ENCODE assay signal across 9 cellular contexts in the genomic region with DNA sequence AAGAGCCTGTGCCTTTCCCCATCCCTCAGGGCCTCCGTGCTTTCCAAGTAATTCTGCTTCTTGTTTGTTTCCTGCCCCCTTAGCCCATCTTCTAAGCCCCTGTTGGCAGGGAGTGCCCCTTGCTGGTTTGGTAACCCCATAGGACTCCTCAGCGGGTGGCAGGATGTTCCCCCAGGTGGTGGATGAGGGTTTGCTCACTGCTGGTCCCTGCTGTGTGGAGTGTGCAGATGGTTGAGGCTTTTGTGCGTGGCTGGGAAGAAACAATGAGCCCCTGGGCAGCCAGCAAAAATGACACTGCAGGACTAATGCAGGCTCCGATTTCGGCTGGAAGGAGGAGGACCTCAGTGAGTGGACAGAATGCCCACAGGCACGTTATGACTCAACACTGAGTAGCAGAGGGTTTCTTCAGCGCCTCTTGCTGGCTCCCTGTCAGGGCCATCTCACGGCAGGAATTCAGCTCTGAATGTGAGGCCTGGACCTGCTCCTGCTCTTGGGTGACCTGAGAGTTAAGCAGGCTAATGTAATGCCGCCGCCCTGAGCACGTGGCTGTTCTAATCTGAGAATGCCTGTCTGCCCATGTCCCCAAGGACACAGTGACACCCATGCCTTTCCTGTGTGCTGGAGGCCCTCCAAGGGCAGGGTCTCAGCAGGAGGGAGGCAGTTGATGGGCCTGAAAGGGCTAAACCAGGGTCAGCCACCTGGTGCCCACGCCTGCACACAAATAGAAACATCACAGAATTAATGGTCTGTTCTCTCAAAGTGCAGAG. TPM values are rescaled to one million over a fixed set of nuclear protein-coding genes. Genes with fewer than 3 reads are reported as not detected.
DNase-seq lines count a peak whose midpoint lies in the region; ATAC-seq, FAIRE-seq and TF ChIP-seq lines count a peak whose summit lies in the region.
"Had no signal": no experiment of that assay in that cellular context is flagged by ENCODE, and none has a peak within 500 bp of the region (broad histone marks: within the 10 kb centered on the region; RNA-seq: fewer than 3 reads in every experiment).

No MANE protein-coding gene starts in this region.

- DNase-seq in ACHN (peak; percentile 96), HTR-8/SVneo (ENCODE audit: insufficient read length, low spot score) (peak; percentile 77), astrocyte of the cerebellum (ENCODE audit: low read depth) (peak; percentile 92), islet precursor cell (peak; percentile 98), type B pancreatic cell (ENCODE audit: extremely low spot score, unreplicated experiment) (no peak), DMS53 treated with DMSO at 0.1 percent for 48 hours (lab: John Stamatoyannopoulos, UW; ENCODE audit: unreplicated experiment) (no peak)
- DNase-seq in stimulated activated CD4-positive, alpha-beta T cell treated with anti-CD3 and anti-CD28 coated beads, Interleukin-4, amount 100 ng/mL, for 24 hours, result no peak

- no peak overlapping the region for H3K4me3 ChIP-seq in astrocyte of the cerebellum (ENCODE audit: low read depth, low read length)

- peak overlapping the region; percentile 45 for H3K27ac Mint-ChIP-seq in type B pancreatic cell

- H3K36me3 Mint-ChIP-seq in type B pancreatic cell, result no peaks in the 10 kb centered on the region

- ATAC-seq in HG03039 (IDR thresholded peaks at IDR 0.05; ENCODE audit: unreplicated experiment), result no peak

- in situ Hi-C loops in ACHN (cut with HindIII; ENCODE audit: low pct_ligation_motif_present, low pct_unique_long_range_greater_than_20kb, low sequenced_read_pairs), result no loop called here
- in situ Hi-C loops in astrocyte of the cerebellum (cut with HindIII; ENCODE audit: low sequenced_read_pairs), result no loop called here

- peaks cover 30% of the 10 kb centered on the region for H3K4me1 Mint-ChIP-seq in type B pancreatic cell (ENCODE audit: unreplicated experiment)

- H3K4me3 Mint-ChIP-seq in type B pancreatic cell, result peak overlapping the region; percentile 1

- H3K27me3 Mint-ChIP-seq in type B pancreatic cell, result no peaks in the 10 kb centered on the region

- H3K9me3 Mint-ChIP-seq in type B pancreatic cell, result no peaks in the 10 kb centered on the region

- TF ChIP-seq CTCF in astrocyte of the cerebellum (IDR thresholded peaks at IDR 0.05; ENCODE audit: low read depth, low read length, missing control alignments), result no peak
- TF ChIP-seq CTCF in type B pancreatic cell (conservative IDR thresholded peaks at IDR 0.05), result no peak

- peak; percentile 74 for FAIRE-seq in HTR-8/SVneo (lab: Jason Lieb, UNC)
- FAIRE-seq: GM18507 had no signal

RNA-seq across cellular contexts. Expression of gene BAG3, which starts 16.6 kb away (rescaled TPM):
- 24.9 and 29.3 TPM in 2 replicates for total RNA-seq in type B pancreatic cell (ENCODE audit: low replicate concordance)

RNA-seq across cellular contexts. Expression of gene INPP5F, which starts 58.1 kb away (rescaled TPM):
- 47.4 and 48.1 TPM in 2 replicates for total RNA-seq in type B pancreatic cell (ENCODE audit: low replicate concordance)

Comparison
In these comparisons a context has a peak if more than half of its experiments do, and no peak if none do; other contexts are left out.
1. DNase-seq: peak in ACHN (single experiment), HTR-8/SVneo (single experiment), astrocyte of the cerebellum (single experiment) and islet precursor cell (single experiment); none in type B pancreatic cell (single experiment), DMS53 treated with DMSO at 0.1 percent for 48 hours (single experiment) and stimulated activated CD4-positive, alpha-beta T cell treated with anti-CD3 and anti-CD28 coated beads, Interleukin-4, amount 100 ng/mL, for 24 hours (single experiment).